In genomic region chr1:203626910-203627246, GRCh38 we compare ENCODE assay signal across 1 cellular context.
TF ChIP-seq lines count a peak whose summit lies in the region.

No MANE protein-coding gene starts in this region.

TF ChIP-seq in WTC11, 78 proteins besides CTCF, POLR2A, EP300 and RAD21 (continued from another document):
- TF ChIP-seq ATF6 (CRISPR knock-in tag; IDR thresholded peaks at IDR 0.05): no peak
- no peak for TF ChIP-seq ZNF281 (CRISPR knock-in tag; IDR thresholded peaks at IDR 0.05)
TF ChIP-seq in WTC11: peak in this region for 2.
